In the genomic region with DNA sequence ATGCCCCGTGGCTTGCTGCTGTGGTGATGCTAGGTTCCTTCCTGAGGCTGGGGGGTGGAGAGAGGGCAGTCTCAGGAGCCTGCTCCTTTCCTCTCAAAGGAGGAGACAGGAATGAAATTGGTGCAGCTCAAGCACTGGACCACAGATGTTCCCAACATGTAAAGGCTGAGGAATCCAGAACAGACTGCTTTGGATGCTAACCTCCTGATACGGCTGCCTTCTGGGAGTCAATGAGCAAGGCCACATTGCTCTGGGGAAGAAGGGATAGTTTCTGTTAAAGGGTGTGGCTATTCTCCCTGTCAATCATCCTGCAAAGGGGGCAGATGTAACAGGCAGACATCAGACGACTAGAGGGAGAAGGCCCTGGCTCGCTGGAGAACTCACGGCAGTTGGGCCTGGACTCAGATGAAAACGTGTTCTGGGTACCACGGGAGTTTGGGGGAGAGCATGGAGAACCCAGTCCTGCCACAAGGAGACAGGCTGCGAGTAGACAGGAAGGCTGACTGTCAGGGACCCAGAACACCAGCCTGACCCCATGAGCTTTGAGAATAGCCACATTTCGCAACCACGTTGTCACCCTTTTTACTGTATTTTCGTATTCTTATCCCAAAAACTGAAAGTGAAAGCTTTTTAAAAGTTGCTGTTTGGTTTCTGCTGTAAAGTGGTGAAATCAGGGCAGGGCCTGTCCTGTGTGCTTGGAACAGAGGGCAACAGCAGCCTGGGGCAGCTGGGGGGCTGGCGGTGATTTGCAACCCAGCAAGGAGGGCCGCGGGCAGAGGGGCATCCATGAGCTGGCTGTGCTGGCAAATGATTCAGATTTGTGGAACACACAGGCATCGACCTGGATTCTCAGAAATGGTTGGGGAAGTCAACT, we compare ENCODE assay signal across 8 cellular contexts.
DNase-seq lines count a peak whose midpoint lies in the region; ATAC-seq and TF ChIP-seq lines count a peak whose summit lies in the region.

No MANE protein-coding gene starts in this region.

- H3K27me3 Mint-ChIP-seq in GM23338 (ENCODE audit: insufficient read depth, low read depth, poor library complexity), result peaks cover 3% of the 10 kb centered on the region

- H2AFZ ChIP-seq in GM23338 (peak overlapping the region; percentile 74), PC-9 (no peak overlapping the region)

- H3K9me3 Mint-ChIP-seq in GM23338, result no peaks in the 10 kb centered on the region

- ATAC-seq in GM23338 (no peak; the same call in 2 of the 3 replicates), HG03196 (IDR thresholded peaks at IDR 0.05; ENCODE audit: unreplicated experiment) (no peak)

- H3K79me2 ChIP-seq in GM23338 (replicated peaks; ENCODE audit: insufficient read depth), result no peaks in the 10 kb centered on the region
- 0 out of 2 replicates have a peak, but pooled peaks cover 5% of the 10 kb centered on the region for H3K79me2 ChIP-seq in PC-9 (ENCODE audit: low read depth)

- no peaks in the 10 kb centered on the region for H3K27me3 ChIP-seq in GM23338 (ENCODE audit: insufficient read depth)
- H3K27me3 ChIP-seq in skeletal muscle tissue (ENCODE audit: control insufficient read depth in 3 of 3, insufficient read depth in 3 of 3, low read length in 3 of 3), result no peaks in the 10 kb centered on the region
- H3K27me3 ChIP-seq in PC-9 (ENCODE audit: insufficient read depth, low read depth), result no peaks in the 10 kb centered on the region

- no TSS peak for BruUV-seq in PC-9 (replicated peaks; lab: Mats Ljungman, UMichigan)

- no peak overlapping the region for H3K27ac ChIP-seq in GM23338 (ENCODE audit: low read depth)
- H3K27ac ChIP-seq in skeletal muscle tissue (ENCODE audit: low read depth, low read length), result peak overlapping the region; percentile 72
- H3K27ac ChIP-seq in PC-9, result no peak overlapping the region

- H3K36me3 ChIP-seq in GM23338 (ENCODE audit: insufficient read depth), result no peaks in the 10 kb centered on the region
- H3K36me3 ChIP-seq in skeletal muscle tissue (ENCODE audit: control insufficient read depth in 3 of 3, insufficient read depth in 3 of 3, low read length in 3 of 3), result peaks cover 0 to 3% (median 0%) of the 10 kb centered on the region in 3 donors
- H3K36me3 ChIP-seq in PC-9 (ENCODE audit: low read depth), result no peaks in the 10 kb centered on the region

- peak overlapping the region in 1 of 3 donors; percentile 2 for H3K9ac ChIP-seq in skeletal muscle tissue (ENCODE audit: low read depth in 1 of 3, low read length in 3 of 3)

- DNase-seq in GM23338 (ENCODE audit: low spot score) (no peak), SIG-M5 treated with dmso at 0.1 percent for 504 hours (lab: John Stamatoyannopoulos, UW; ENCODE audit: unreplicated experiment) (peak; percentile 73), fibroblast of villous mesenchyme (ENCODE audit: low read depth) (peak; percentile 92), NCI-H1417 (lab: John Stamatoyannopoulos, UW) (no peak), PC-9 (no peak)
- no peak for DNase-seq in activated effector memory CD4-positive, alpha-beta T cell treated with Interleukin-2 at 50 U/mL for 16 hours

- no peaks in the 10 kb centered on the region for H3F3A ChIP-seq in GM23338 (replicated peaks; ENCODE audit: low read depth)
- peaks cover 27% of the 10 kb centered on the region for H3F3A ChIP-seq in PC-9 (ENCODE audit: insufficient read depth, low read depth)

- H4K20me1 ChIP-seq in GM23338 (replicated peaks; ENCODE audit: insufficient read depth), result no peaks in the 10 kb centered on the region
- H4K20me1 ChIP-seq in PC-9 (ENCODE audit: insufficient read depth), result no peaks in the 10 kb centered on the region

- H3K4me3 ChIP-seq in GM23338 (no peak overlapping the region), fibroblast of villous mesenchyme (ENCODE audit: low read depth, low read length) (no peak overlapping the region), skeletal muscle tissue (ENCODE audit: low read length in 3 of 3) (no peak overlapping the region), PC-9 (no peak overlapping the region)

- no peak overlapping the region for H3K27ac Mint-ChIP-seq in GM23338

- H3K4me1 Mint-ChIP-seq in GM23338, result peaks cover 19% of the 10 kb centered on the region

- CTCF ChIA-PET in PC-9 (lab: Charles Lee), result interaction anchor here (0.5 kb wide), 1 partner anchor 97 kb away, joined by 5 read pairs; no protein-coding TSS in a partner anchor

- H3K4me2 ChIP-seq in GM23338 (no peak overlapping the region), PC-9 (no peak overlapping the region)

- H3K9me3 ChIP-seq in skeletal muscle tissue (ENCODE audit: control insufficient read depth in 3 of 3, low read length in 3 of 3), result no peaks in the 10 kb centered on the region
- H3K9me3 ChIP-seq in PC-9 (ENCODE audit: insufficient read depth, low read depth), result no peaks in the 10 kb centered on the region

- H3K4me1 ChIP-seq in GM23338 (ENCODE audit: insufficient read depth) (no peaks in the 10 kb centered on the region), skeletal muscle tissue (ENCODE audit: control insufficient read depth in 3 of 3, insufficient read depth in 3 of 3, low read length in 3 of 3) (peaks cover 3 to 5% (median 5%) of the 10 kb centered on the region in 3 donors), PC-9 (replicated peaks; ENCODE audit: insufficient read depth) (peaks cover 23% of the 10 kb centered on the region)

- H3K4me3 Mint-ChIP-seq in GM23338, result no peak overlapping the region

- TF ChIP-seq CTCF in GM23338 (conservative IDR thresholded peaks at IDR 0.05; ENCODE audit: low read depth in 2 of 2) (no peak), fibroblast of villous mesenchyme (IDR thresholded peaks at IDR 0.05; ENCODE audit: insufficient read depth, low read depth, low read length) (peak; percentile 45), PC-9 (conservative IDR thresholded peaks at IDR 0.05) (no peak)

- H3K36me3 Mint-ChIP-seq in GM23338 (ENCODE audit: low read depth), result no peaks in the 10 kb centered on the region

- intact Hi-C loops in PC-9 (cut with micrococcal nuclease; ENCODE audit: unreplicated experiment), result no loop called here

- POLR2A ChIA-PET in PC-9 (lab: Charles Lee; ENCODE audit: unreplicated experiment), result no interaction called here

- H3K9me2 ChIP-seq in GM23338 (ENCODE audit: insufficient read depth), result no peaks in the 10 kb centered on the region; the same call in 1 of the 2 replicates
- no peaks in the 10 kb centered on the region for H3K9me2 ChIP-seq in PC-9 (ENCODE audit: insufficient read depth)

TF ChIP-seq in GM23338, 12 proteins besides CTCF, POLR2A, EP300 and RAD21:
- TF ChIP-seq NANOG (IDR thresholded peaks at IDR 0.05; ENCODE audit: borderline replicate concordance), result no peak
- TF ChIP-seq POLR2AphosphoS5 (IDR thresholded peaks at IDR 0.05; ENCODE audit: low read depth), result no peak
TF ChIP-seq in GM23338: peak in this region for 0.

Comparison
In these comparisons a context has a peak if more than half of its experiments do, and no peak if none do; other contexts are left out.
1. DNase-seq: peak in SIG-M5 treated with dmso at 0.1 percent for 504 hours (single experiment) and fibroblast of villous mesenchyme (single experiment); none in GM23338 (single experiment), activated effector memory CD4-positive, alpha-beta T cell treated with Interleukin-2 at 50 U/mL for 16 hours (single experiment), NCI-H1417 (0 of 3) and PC-9 (0 of 2).